In genomic region chr16:67551091-67551490, GRCh38 we compare ENCODE assay signal across 18 cellular contexts. TPM values are rescaled to one million over a fixed set of nuclear protein-coding genes. Genes with fewer than 3 reads are reported as not detected.
DNase-seq lines count a peak whose midpoint lies in the region; ATAC-seq, FAIRE-seq and TF ChIP-seq lines count a peak whose summit lies in the region.
"Had no signal": no experiment of that assay in that cellular context is flagged by ENCODE, and none has a peak within 500 bp of the region (broad histone marks: within the 10 kb centered on the region; RNA-seq: fewer than 3 reads in every experiment).

No MANE protein-coding gene starts in this region.

- H3K27ac Mint-ChIP-seq in CD4-positive, alpha-beta T cell = peak overlapping the region; percentile 30
- peak overlapping the region; percentile 34 for H3K27ac Mint-ChIP-seq in astrocyte (ENCODE audit: unreplicated experiment)

- no peak for TF ChIP-seq CTCF in CD4-positive, alpha-beta T cell (IDR thresholded peaks at IDR 0.05)
- TF ChIP-seq CTCF in astrocyte (IDR thresholded peaks at IDR 0.05; ENCODE audit: insufficient read depth, low read depth, low read length) (no peak), spleen (IDR thresholded peaks at IDR 0.05 in 8 of 11, conservative IDR thresholded peaks at IDR 0.05 in 3 of 11) (no peak)

- H3K36me3 Mint-ChIP-seq in CD4-positive, alpha-beta T cell (ENCODE audit: low read depth) = peaks cover 21% of the 10 kb centered on the region
- H3K36me3 Mint-ChIP-seq in astrocyte (ENCODE audit: low read depth, unreplicated experiment) = peaks cover 6% of the 10 kb centered on the region

- H4K20me1 ChIP-seq in astrocyte (ENCODE audit: insufficient read depth, low read length) = peaks cover 53% of the 10 kb centered on the region

- H3K4me2 ChIP-seq in astrocyte (ENCODE audit: low read length) = no peak overlapping the region

- H3K4me3 Mint-ChIP-seq in CD4-positive, alpha-beta T cell = no peak overlapping the region
- H3K4me3 Mint-ChIP-seq in astrocyte (ENCODE audit: unreplicated experiment) = no peak overlapping the region

- no peaks in the 10 kb centered on the region for H3K27me3 ChIP-seq in CD4-positive, alpha-beta T cell (ENCODE audit: control insufficient read depth, insufficient read depth, low read length)
- H3K27me3 ChIP-seq in astrocyte (ENCODE audit: insufficient read depth, low read length) (no peaks in the 10 kb centered on the region), spleen (replicated peaks in 1 of 7) (no peaks in the 10 kb centered on the region)

- POLR2A ChIA-PET in CD4-positive, alpha-beta T cell (lab: Charles Lee) = interaction anchor here (0.6 to 6.0 kb wide), 3 partner anchors 11 to 117 kb away, joined by 3 to 60 read pairs (median 3); partner anchors contain the start of gene CTCF

- H3K36me3 ChIP-seq in KOPT-K1 (ENCODE audit: insufficient read depth, low read length) = peaks cover 5% of the 10 kb centered on the region; the same call in 1 of the 2 replicates
- H3K36me3 ChIP-seq in astrocyte (ENCODE audit: insufficient read depth, low read length) = peaks cover 9% of the 10 kb centered on the region
- peaks cover 0 to 47% (median 5%) of the 10 kb centered on the region in 6 donors for H3K36me3 ChIP-seq in spleen

- peaks cover 8% of the 10 kb centered on the region for H3K79me2 ChIP-seq in astrocyte (ENCODE audit: insufficient read depth, low read length)

- H3K27ac ChIP-seq in CD4-positive, alpha-beta T cell (ENCODE audit: low read depth, low read length) = no peak overlapping the region
- H3K27ac ChIP-seq in KOPT-K1 (ENCODE audit: low read depth, low read length, poor library complexity, severe bottlenecking) (peak overlapping the region; percentile 80), astrocyte (ENCODE audit: low read depth, low read length) (no peak overlapping the region), spleen (peak overlapping the region in 6 of 8 donors; percentile 16 to 96 (median 76))

- H3K4me1 ChIP-seq in astrocyte (ENCODE audit: insufficient read depth, low read length) (peaks cover 7% of the 10 kb centered on the region), spleen (peaks cover 59 to 100% (median 81%) of the 10 kb centered on the region in 6 donors)

- intact Hi-C loops in CD4-positive, alpha-beta T cell (cut with DNase I, micrococcal nuclease) = no loop called here
- intact Hi-C loops in spleen (cut with DNase I; ENCODE audit: low total_unique reads) = no loop called here

- DNase-seq in CD4-positive, alpha-beta T cell = no peak
- DNase-seq in astrocyte (ENCODE audit: low read depth) (no peak), spleen (peak; percentile 3), pons (ENCODE audit: low spot score) (no peak)
- DNase-seq: ACHN, COR-L47, DMS 273 treated with DMSO at 0.1 percent for 48 hours, GF-D8, KG1, NCI-H1436, NCI-H1930, NCI-H226, NCI-H524 had no signal

- TF ChIP-seq POLR2A in spleen (IDR thresholded peaks at IDR 0.05) = no peak

- WGBS in spleen, 5 donors = 93 to 98% (median 96%) methylated on average over 2 of the region's 2 CpGs

- no peaks in the 10 kb centered on the region for H3K27me3 Mint-ChIP-seq in CD4-positive, alpha-beta T cell
- H3K27me3 Mint-ChIP-seq in astrocyte (ENCODE audit: low read depth, unreplicated experiment) = no peaks in the 10 kb centered on the region

- H3K9me3 Mint-ChIP-seq in CD4-positive, alpha-beta T cell = no peaks in the 10 kb centered on the region
- no peaks in the 10 kb centered on the region for H3K9me3 Mint-ChIP-seq in astrocyte (ENCODE audit: unreplicated experiment)

- peaks cover 66% of the 10 kb centered on the region for H3K4me1 Mint-ChIP-seq in CD4-positive, alpha-beta T cell (ENCODE audit: low read depth)
- peaks cover 17% of the 10 kb centered on the region for H3K4me1 Mint-ChIP-seq in astrocyte (ENCODE audit: low read depth, unreplicated experiment)

- ATAC-seq in CD4-positive, alpha-beta T cell (ENCODE audit: poor library complexity) = no peak
- ATAC-seq in HG02973 (IDR thresholded peaks at IDR 0.05; ENCODE audit: unreplicated experiment) = no peak
- no peak for ATAC-seq in GM19452 (IDR thresholded peaks at IDR 0.05; ENCODE audit: unreplicated experiment)
- ATAC-seq: Panc1 had no signal

- H3K9me3 ChIP-seq in CD4-positive, alpha-beta T cell (ENCODE audit: control insufficient read depth, low read length) = no peaks in the 10 kb centered on the region
- H3K9me3 ChIP-seq in KOPT-K1 (ENCODE audit: insufficient read depth, low read length, poor library complexity, severe bottlenecking) (no peaks in the 10 kb centered on the region), astrocyte (ENCODE audit: insufficient read depth, low read depth, low read length) (no peaks in the 10 kb centered on the region), spleen (no peaks in the 10 kb centered on the region)

- no peak for FAIRE-seq in astrocyte (lab: Jason Lieb, UNC)
- FAIRE-seq: H1 had no signal

- H3K9ac ChIP-seq in astrocyte (ENCODE audit: low read length) = no peak overlapping the region

- no peak overlapping the region for H3K4me3 ChIP-seq in astrocyte (ENCODE audit: insufficient read depth, low read depth, low read length)
- no peak overlapping the region for H3K4me3 ChIP-seq in spleen

- no peak overlapping the region for H2AFZ ChIP-seq in astrocyte (ENCODE audit: low read depth, low read length)

- CTCF ChIA-PET in CD4-positive, alpha-beta T cell (lab: Charles Lee) = interaction anchor here (1.1 to 2.3 kb wide), 3 partner anchors 12 to 30 kb away, joined by 3 to 8 read pairs (median 3); no protein-coding TSS in a partner anchor

RNA-seq across cellular contexts. Expression of gene CTCF, which starts 11.2 kb away (rescaled TPM):
- 10 to 100 TPM; 43.8 to 46.4 TPM for total RNA-seq in CD4-positive, alpha-beta T cell
- total RNA-seq in astrocyte = 25.5 and 26.8 TPM in 2 replicates
- total RNA-seq in spleen = 10 to 100 TPM; 47.6 to 67.7 (median 50.8) TPM
- 10 to 100 TPM; 24.4 to 36.7 (median 25.6) TPM for polyA plus RNA-seq in spleen

RNA-seq across cellular contexts. Expression of gene RIPOR1, which starts 22.5 kb away (rescaled TPM):
- 10 to 100 TPM; 21.3 to 25.4 TPM for total RNA-seq in CD4-positive, alpha-beta T cell
- 94.5 and 116 TPM in 2 replicates for total RNA-seq in astrocyte
- 100 to 1,000 TPM; 114 to 242 (median 188) TPM for total RNA-seq in spleen
- polyA plus RNA-seq in spleen = 10 to 100 TPM; 29.9 to 84.7 (median 69.9) TPM

Comparison
In these comparisons a context has a peak if more than half of its experiments do, and no peak if none do; other contexts are left out.
1. H3K27ac ChIP-seq: peak in KOPT-K1 (single experiment) and spleen (6 of 8); none in CD4-positive, alpha-beta T cell (single experiment) and astrocyte (single experiment).